ENCODE assay signal across 1 cellular context in genomic region chr2:27249077-27249890, GRCh38.
TF ChIP-seq lines count a peak whose summit lies in the region.

No MANE protein-coding gene starts in this region.

TF ChIP-seq in HepG2, 621 proteins besides CTCF, POLR2A, EP300 and RAD21:
- TF ChIP-seq ZC3H4 (CRISPR knock-in tag; IDR thresholded peaks at IDR 0.05; ENCODE audit: borderline replicate concordance) (0 out of 2 replicates have a peak, but pooled peaks have one; percentile 29), ELF1 (CRISPR knock-in tag; IDR thresholded peaks at IDR 0.05) (0 out of 2 replicates have a peak, but pooled peaks have one; percentile 1), GATAD1 (CRISPR knock-in tag; IDR thresholded peaks at IDR 0.05) (no peak)
